In the genomic region with DNA sequence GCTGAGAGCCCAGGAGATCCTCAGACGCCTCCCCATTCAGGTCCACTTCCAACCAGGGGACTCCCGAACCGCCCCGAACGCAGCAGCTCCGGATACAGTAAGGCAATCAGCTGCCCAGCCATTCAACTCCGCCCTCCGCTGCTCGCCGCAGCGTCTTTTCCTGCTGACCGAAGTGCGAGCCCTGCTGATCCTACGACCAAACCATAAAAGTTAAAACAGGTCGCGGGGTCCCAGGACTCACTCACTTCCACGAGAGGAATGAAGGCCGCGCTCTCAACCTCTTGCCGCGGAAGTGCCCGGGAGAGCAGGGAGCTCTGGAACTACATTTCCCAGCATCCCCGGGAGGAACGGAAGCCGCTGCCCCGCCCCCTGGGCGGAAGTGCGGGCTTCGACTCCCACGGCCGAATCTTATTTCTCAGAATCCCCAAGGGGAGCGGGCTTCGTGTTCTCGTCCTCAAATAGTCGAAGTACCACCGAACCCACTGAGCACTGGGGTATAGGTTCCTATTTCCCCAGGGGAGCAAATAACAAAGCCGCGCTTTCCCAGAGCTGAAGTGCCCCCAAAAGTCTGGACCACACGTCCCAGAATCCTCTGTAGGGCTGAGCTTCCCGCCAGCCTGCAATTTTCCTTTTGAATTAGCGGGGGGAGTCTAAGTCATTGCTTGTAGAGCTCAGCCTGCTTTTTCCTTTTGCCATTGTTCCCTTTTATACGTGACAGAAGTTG, we compare ENCODE assay signal across 8 cellular contexts. TPM values are rescaled to one million over a fixed set of nuclear protein-coding genes. Genes with fewer than 3 reads are reported as not detected.
DNase-seq lines count a peak whose midpoint lies in the region; ATAC-seq and TF ChIP-seq lines count a peak whose summit lies in the region.

A gene (minus strand): TSS at position 298 of the 724 bp plus-strand sequence. CDS start 13,097 bp downstream, outside the sequence.

- DNase-seq in DMS 273 treated with DMSO at 0.1 percent for 48 hours (lab: John Stamatoyannopoulos, UW): peak; percentile 82
- peak; percentile 78 for DNase-seq in Jurkat, Clone E6-1 (ENCODE audit: low read depth, low spot score)
- peak; percentile 90 for DNase-seq in activated T-cell treated with anti-CD3 and anti-CD28 coated beads, Interleukin-2, amount 50 U/mL, for 24 hours
- peak; percentile 58 for DNase-seq in epithelial cell of proximal tubule (ENCODE audit: low read depth)
- DNase-seq in stimulated activated CD8-positive, alpha-beta memory T cell treated with anti-CD3 and anti-CD28 coated beads, Interleukin-4, amount 100 ng/mL, for 48 hours: peak; percentile 92

- peak; percentile 95 for ATAC-seq in GM21576 (IDR thresholded peaks at IDR 0.05; ENCODE audit: unreplicated experiment)

- peaks cover 12% of the 10 kb centered on the region in 2 donors for H3K4me1 ChIP-seq in mucosa of rectum (ENCODE audit: control insufficient read depth in 2 of 2, insufficient read depth in 2 of 2, low read length in 2 of 2)

- H3K9ac ChIP-seq in mucosa of rectum (ENCODE audit: low read depth in 1 of 2, low read length in 2 of 2): peak within 1 kb of the TSS; percentile 84 to 87

- peaks cover 10 to 18% of the 10 kb centered on the region in 2 donors for H3K36me3 ChIP-seq in mucosa of rectum (ENCODE audit: control insufficient read depth in 2 of 2, insufficient read depth in 2 of 2, low read length in 2 of 2)

- H3K27ac ChIP-seq in mucosa of rectum (ENCODE audit: low read depth in 2 of 2, low read length in 2 of 2): peak within 1 kb of the TSS; percentile 82 to 87

- H3K4me3 Mint-ChIP-seq in activated T-cell treated with anti-CD3 and anti-CD28 coated beads, Interleukin-2, amount 50 U/mL, for 24 hours: peak within 1 kb of the TSS; percentile 93

- H3K27ac Mint-ChIP-seq in activated T-cell treated with anti-CD3 and anti-CD28 coated beads, Interleukin-2, amount 50 U/mL, for 24 hours: peak within 1 kb of the TSS; percentile 96

- H3K9me3 Mint-ChIP-seq in activated T-cell treated with anti-CD3 and anti-CD28 coated beads, Interleukin-2, amount 50 U/mL, for 24 hours: peaks cover 13% of the 10 kb centered on the region

- no peaks in the 10 kb centered on the region for H3K27me3 ChIP-seq in mucosa of rectum (ENCODE audit: control insufficient read depth in 2 of 2, insufficient read depth in 2 of 2, low read length in 2 of 2)

- H3K4me1 Mint-ChIP-seq in activated T-cell treated with anti-CD3 and anti-CD28 coated beads, Interleukin-2, amount 50 U/mL, for 24 hours (ENCODE audit: low read depth): peaks cover 32% of the 10 kb centered on the region

- H3K27me3 Mint-ChIP-seq in activated T-cell treated with anti-CD3 and anti-CD28 coated beads, Interleukin-2, amount 50 U/mL, for 24 hours: no peaks in the 10 kb centered on the region

- peak within 1 kb of the TSS; percentile 74 for H3K4me3 ChIP-seq in Jurkat, Clone E6-1 (ENCODE audit: low read length)
- H3K4me3 ChIP-seq in epithelial cell of proximal tubule (ENCODE audit: low read depth, low read length): peak within 1 kb of the TSS; percentile 93
- peak within 1 kb of the TSS; percentile 91 to 95 for H3K4me3 ChIP-seq in mucosa of rectum (ENCODE audit: low read length in 2 of 2)

- H3K9me3 ChIP-seq in mucosa of rectum (ENCODE audit: control insufficient read depth in 2 of 2, low read length in 2 of 2): no peaks in the 10 kb centered on the region

- peaks cover 48% of the 10 kb centered on the region for H3K36me3 Mint-ChIP-seq in activated T-cell treated with anti-CD3 and anti-CD28 coated beads, Interleukin-2, amount 50 U/mL, for 24 hours (ENCODE audit: low read depth)

- no peak for TF ChIP-seq CTCF in epithelial cell of proximal tubule (conservative IDR thresholded peaks at IDR 0.05; ENCODE audit: low read depth, low read length)

TF ChIP-seq in PFSK-1, 5 proteins besides CTCF, POLR2A, EP300 and RAD21:
- TF ChIP-seq TAF1 (IDR thresholded peaks at IDR 0.05; ENCODE audit: borderline replicate concordance, insufficient read depth, low read length) (peak; percentile 71; the same call in 1 of the 2 replicates), POLR2AphosphoS5 (IDR thresholded peaks at IDR 0.05; ENCODE audit: low read depth, low read length) (peak; percentile 90), FOXP2 (optimal IDR thresholded peaks at IDR 0.05; ENCODE audit: borderline replicate concordance, extremely low read depth, extremely low read length, insufficient read depth) (no peak), SIN3A (IDR thresholded peaks at IDR 0.05; ENCODE audit: borderline replicate concordance, insufficient read depth, low read length) (no peak)
- TF ChIP-seq, protein P1, sequence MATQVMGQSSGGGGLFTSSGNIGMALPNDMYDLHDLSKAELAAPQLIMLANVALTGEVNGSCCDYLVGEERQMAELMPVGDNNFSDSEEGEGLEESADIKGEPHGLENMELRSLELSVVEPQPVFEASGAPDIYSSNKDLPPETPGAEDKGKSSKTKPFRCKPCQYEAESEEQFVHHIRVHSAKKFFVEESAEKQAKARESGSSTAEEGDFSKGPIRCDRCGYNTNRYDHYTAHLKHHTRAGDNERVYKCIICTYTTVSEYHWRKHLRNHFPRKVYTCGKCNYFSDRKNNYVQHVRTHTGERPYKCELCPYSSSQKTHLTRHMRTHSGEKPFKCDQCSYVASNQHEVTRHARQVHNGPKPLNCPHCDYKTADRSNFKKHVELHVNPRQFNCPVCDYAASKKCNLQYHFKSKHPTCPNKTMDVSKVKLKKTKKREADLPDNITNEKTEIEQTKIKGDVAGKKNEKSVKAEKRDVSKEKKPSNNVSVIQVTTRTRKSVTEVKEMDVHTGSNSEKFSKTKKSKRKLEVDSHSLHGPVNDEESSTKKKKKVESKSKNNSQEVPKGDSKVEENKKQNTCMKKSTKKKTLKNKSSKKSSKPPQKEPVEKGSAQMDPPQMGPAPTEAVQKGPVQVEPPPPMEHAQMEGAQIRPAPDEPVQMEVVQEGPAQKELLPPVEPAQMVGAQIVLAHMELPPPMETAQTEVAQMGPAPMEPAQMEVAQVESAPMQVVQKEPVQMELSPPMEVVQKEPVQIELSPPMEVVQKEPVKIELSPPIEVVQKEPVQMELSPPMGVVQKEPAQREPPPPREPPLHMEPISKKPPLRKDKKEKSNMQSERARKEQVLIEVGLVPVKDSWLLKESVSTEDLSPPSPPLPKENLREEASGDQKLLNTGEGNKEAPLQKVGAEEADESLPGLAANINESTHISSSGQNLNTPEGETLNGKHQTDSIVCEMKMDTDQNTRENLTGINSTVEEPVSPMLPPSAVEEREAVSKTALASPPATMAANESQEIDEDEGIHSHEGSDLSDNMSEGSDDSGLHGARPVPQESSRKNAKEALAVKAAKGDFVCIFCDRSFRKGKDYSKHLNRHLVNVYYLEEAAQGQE (IDR thresholded peaks at IDR 0.05; ENCODE audit: insufficient read depth in 1 of 2, low read depth in 2 of 2, low read length in 2 of 2): peak in 1 of 2 experiments; percentile 52; a peak in 2 of 4 replicates

RNA-seq across cellular contexts. Expression of the gene that starts here (rescaled TPM):
- polyA plus RNA-seq in Jurkat, Clone E6-1 (2012; ENCODE audit: insufficient read depth, insufficient read length): 6.3 TPM
- polyA plus RNA-seq in PFSK-1 (2012; ENCODE audit: insufficient read length, low read depth): 4.4 TPM
- total RNA-seq in epithelial cell of proximal tubule: 3.3 and 4.8 TPM in 2 replicates

Comparison
In these comparisons a context has a peak if more than half of its experiments do, and no peak if none do; other contexts are left out.
1. Peak in every context shown above with its lines: DNase-seq, ATAC-seq, H3K4me3 ChIP-seq and H3K27ac ChIP-seq.